Comparison of ENCODE assay signal across 30 cellular contexts in genomic region chr5:146001544-146002185, GRCh38.
DNase-seq lines count a peak whose midpoint lies in the region; ATAC-seq, FAIRE-seq and TF ChIP-seq lines count a peak whose summit lies in the region.
"Had no signal": no experiment of that assay in that cellular context is flagged by ENCODE, and none has a peak within 500 bp of the region (broad histone marks: within the 10 kb centered on the region; RNA-seq: fewer than 3 reads in every experiment).

No MANE protein-coding gene starts in this region.

- in situ Hi-C loops in HepG2 (cut with HindIII; ENCODE audit: extremely low pct_ligation_motif_present, low pct_unique_long_range_greater_than_20kb): no loop called here

- POLR2A ChIA-PET in HepG2 (lab: Yijun Ruan, JAX): no interaction called here

- TF ChIP-seq POLR2A in HepG2 (IDR thresholded peaks at IDR 0.05; ENCODE audit: insufficient read depth in 1 of 2, low read depth in 2 of 2, low read length in 2 of 2): no peak

- H3K27ac ChIP-seq in HepG2 (ENCODE audit: extremely low read length, insufficient read depth, low read length): no peak overlapping the region
- H3K27ac ChIP-seq: GM23248, heart right ventricle, suprapubic skin had no signal

- CTCF ChIA-PET in HepG2 (lab: Yijun Ruan, JAX; ENCODE audit: low intra/inter-chr PET ratio, low total read pairs): no interaction called here

- TF ChIP-seq CTCF in HepG2 (CRISPR knock-in tag; IDR thresholded peaks at IDR 0.05): no peak
- no peak for TF ChIP-seq CTCF in progenitor cell of endocrine pancreas (IDR thresholded peaks at IDR 0.05; ENCODE audit: unreplicated experiment)

- H3K27me3 Mint-ChIP-seq in progenitor cell of endocrine pancreas: no peaks in the 10 kb centered on the region
- H3K27me3 Mint-ChIP-seq: activated B cell treated with CpG ODN at 0.5 μM for 24 hours; activated naive CD4-positive, alpha-beta T cell treated with anti-CD3 and anti-CD28 coated beads, Interleukin-2, amount 10 ng/mL, durations not matched to agents 7 days and 5 days had no signal

- H3K4me2 ChIP-seq in HepG2 (ENCODE audit: low read depth, low read length): no peak overlapping the region

- no peak overlapping the region for H3K27ac Mint-ChIP-seq in progenitor cell of endocrine pancreas
- H3K27ac Mint-ChIP-seq: activated B cell treated with CpG ODN at 0.5 μM for 24 hours; activated naive CD4-positive, alpha-beta T cell treated with anti-CD3 and anti-CD28 coated beads, Interleukin-2, amount 10 ng/mL, durations not matched to agents 7 days and 5 days; activated T-helper 1 cell treated with anti-CD3 and anti-CD28 coated beads, Interleukin-12 subunit alpha, Interleukin-12 subunit beta, Interleukin-2, Interleukin-4 antibody, amounts not matched to agents 30 ng/mL and 10 ng/mL and 1 ng/mL, durations not matched to agents 14 hours and 24 hours and 36 hours; CD14-positive monocyte; IgD-negative memory B cell; memory B cell; T-helper 2 cell treated with Interferon-gamma antibody and Interleukin-4, amounts not matched to agents 5 μg/mL and 100 μg/mL, for 36 hours had no signal

- no peak for TF ChIP-seq RAD21 in HepG2 (CRISPR knock-in tag; IDR thresholded peaks at IDR 0.05)

- H3K9me3 ChIP-seq in HepG2 (ENCODE audit: low read length): no peaks in the 10 kb centered on the region
- H3K9me3 ChIP-seq: heart right ventricle, suprapubic skin had no signal

- no peaks in the 10 kb centered on the region for H4K20me1 ChIP-seq in HepG2 (ENCODE audit: insufficient read depth, low read length)

- H3K4me1 ChIP-seq in HepG2 (ENCODE audit: insufficient read depth, low read length): peaks cover under 1% of the 10 kb centered on the region; the same call in 1 of the 2 replicates
- H3K4me1 ChIP-seq: suprapubic skin had no signal

- H3K27me3 ChIP-seq in HepG2 (ENCODE audit: control insufficient read depth in 1 of 2, insufficient read depth in 2 of 2, low read length in 2 of 2): no peaks in the 10 kb centered on the region
- H3K27me3 ChIP-seq: heart right ventricle, suprapubic skin had no signal

- peaks cover 10% of the 10 kb centered on the region for H3K4me1 Mint-ChIP-seq in progenitor cell of endocrine pancreas (ENCODE audit: low read depth)
- H3K4me1 Mint-ChIP-seq: activated B cell treated with CpG ODN at 0.5 μM for 24 hours; activated naive CD4-positive, alpha-beta T cell treated with anti-CD3 and anti-CD28 coated beads, Interleukin-2, amount 10 ng/mL, durations not matched to agents 7 days and 5 days; IgD-negative memory B cell; memory B cell had no signal

- peaks cover 16% of the 10 kb centered on the region for H3K36me3 Mint-ChIP-seq in progenitor cell of endocrine pancreas (ENCODE audit: insufficient read depth)
- H3K36me3 Mint-ChIP-seq: activated naive CD4-positive, alpha-beta T cell treated with anti-CD3 and anti-CD28 coated beads, Interleukin-2, amount 10 ng/mL, durations not matched to agents 7 days and 5 days; CD14-positive monocyte; IgD-negative memory B cell; memory B cell had no signal

- no peak overlapping the region for H3K9ac ChIP-seq in HepG2 (ENCODE audit: insufficient read depth, low read depth, low read length)
- H3K9ac ChIP-seq: GM23248 had no signal

- H2AFZ ChIP-seq in HepG2 (ENCODE audit: low read length): no peak overlapping the region
- H2AFZ ChIP-seq: GM23248 had no signal

- no peaks in the 10 kb centered on the region for H3K79me2 ChIP-seq in HepG2 (ENCODE audit: insufficient read depth, low read length)

- no peak for FAIRE-seq in HepG2 (lab: Jason Lieb, UNC)
- FAIRE-seq: GM12891 had no signal

- no peak overlapping the region for H3K4me3 Mint-ChIP-seq in progenitor cell of endocrine pancreas (ENCODE audit: low read depth)
- H3K4me3 Mint-ChIP-seq: activated B cell treated with CpG ODN at 0.5 μM for 24 hours; activated naive CD4-positive, alpha-beta T cell treated with anti-CD3 and anti-CD28 coated beads, Interleukin-2, amount 10 ng/mL, durations not matched to agents 7 days and 5 days; activated T-helper 1 cell treated with anti-CD3 and anti-CD28 coated beads, Interleukin-12 subunit alpha, Interleukin-12 subunit beta, Interleukin-2, Interleukin-4 antibody, amounts not matched to agents 30 ng/mL and 10 ng/mL and 1 ng/mL, durations not matched to agents 14 hours and 24 hours and 36 hours; CD14-positive monocyte; IgD-negative memory B cell; memory B cell; T-helper 2 cell treated with Interferon-gamma antibody and Interleukin-4, amounts not matched to agents 5 μg/mL and 100 μg/mL, for 36 hours had no signal

- intact Hi-C loops in HepG2 (cut with micrococcal nuclease; ENCODE audit: unreplicated experiment): no loop called here

- TF ChIP-seq EP300 in HepG2 (IDR thresholded peaks at IDR 0.05; ENCODE audit: low read depth in 2 of 2, low read length in 2 of 2) (no peak), HepG2 (CRISPR knock-in tag; IDR thresholded peaks at IDR 0.05; ENCODE audit: borderline replicate concordance) (no peak)

- BruUV-seq in HepG2 (replicated peaks; lab: Mats Ljungman, UMichigan): no TSS peak

- H3K36me3 ChIP-seq in HepG2 (replicated peaks in 1 of 2; ENCODE audit: control insufficient read depth in 1 of 2, insufficient read depth in 2 of 2, low read length in 2 of 2): peaks cover 2 to 6% of the 10 kb centered on the region in 2 experiments; a peak in 4 of 5 replicates
- H3K36me3 ChIP-seq: heart right ventricle had no signal

- no peak overlapping the region for H3K4me3 ChIP-seq in HepG2 (replicated peaks in 1 of 3; ENCODE audit: insufficient read depth in 1 of 3, low read depth in 2 of 3, low read length in 3 of 3)
- H3K4me3 ChIP-seq: GM23248, heart right ventricle, suprapubic skin had no signal

- 93% methylated on average over 4 of the region's 4 CpGs for WGBS in HepG2 (ENCODE audit: low lambda C conversion rate)

- peak; percentile 45 for DNase-seq in DMS53 (lab: John Stamatoyannopoulos, UW)
- peak; percentile 53 for DNase-seq in NCI-H226
- DNase-seq in astrocyte of the hippocampus (ENCODE audit: low read depth, low spot score): peak; percentile 31
- DNase-seq in HepG2 (ENCODE audit: low spot score): no peak
- DNase-seq in activated CD4-positive, CD25-positive, alpha-beta regulatory T cell treated with anti-CD3 and anti-CD28 coated beads, Interleukin-2, amount 50 U/mL, for 72 hours: no peak
- no peak for DNase-seq in progenitor cell of endocrine pancreas (ENCODE audit: low spot score, unreplicated experiment)
- DNase-seq: activated B cell treated with CpG ODN at 0.5 μM for 24 hours; activated CD4-positive, alpha-beta T cell treated with anti-CD3 and anti-CD28 coated beads, Interleukin-2, amount 50 U/mL, for 48 hours; activated CD8-positive, alpha-beta memory T cell treated with anti-CD3 and anti-CD28 coated beads, Interleukin-2, amount 50 U/mL, for 4 hours; activated naive CD4-positive, alpha-beta T cell treated with anti-CD3 and anti-CD28 coated beads, Interleukin-2, amount 10 ng/mL, durations not matched to agents 7 days and 5 days; amniotic stem cell; erythroblast; foreskin fibroblast; GM23248; heart right ventricle; NCI-H1105 treated with DMSO at 0.1 percent for 48 hours; NCI-H2029; NCI-H345; NCI-H774; stimulated activated naive CD4-positive, alpha-beta T cell had no signal

- ATAC-seq in HepG2 (no peak), GM18868 (IDR thresholded peaks at IDR 0.05; ENCODE audit: unreplicated experiment) (no peak), GM18520 (IDR thresholded peaks at IDR 0.05; ENCODE audit: unreplicated experiment) (no peak)
- ATAC-seq: heart right ventricle, sciatic nerve had no signal

- no peaks in the 10 kb centered on the region for H3K9me3 Mint-ChIP-seq in progenitor cell of endocrine pancreas (ENCODE audit: low read depth)
- H3K9me3 Mint-ChIP-seq: activated B cell treated with CpG ODN at 0.5 μM for 24 hours; activated naive CD4-positive, alpha-beta T cell treated with anti-CD3 and anti-CD28 coated beads, Interleukin-2, amount 10 ng/mL, durations not matched to agents 7 days and 5 days; activated T-helper 1 cell treated with anti-CD3 and anti-CD28 coated beads, Interleukin-12 subunit alpha, Interleukin-12 subunit beta, Interleukin-2, Interleukin-4 antibody, amounts not matched to agents 30 ng/mL and 10 ng/mL and 1 ng/mL, durations not matched to agents 14 hours and 24 hours and 36 hours; memory B cell; T-helper 2 cell treated with Interferon-gamma antibody and Interleukin-4, amounts not matched to agents 5 μg/mL and 100 μg/mL, for 36 hours had no signal

TF ChIP-seq in HepG2, 621 proteins besides CTCF, POLR2A, EP300 and RAD21:
- peak; percentile 66 to 70 for TF ChIP-seq MAFK (conservative IDR thresholded peaks at IDR 0.05 in 1 of 2, IDR thresholded peaks at IDR 0.05 in 1 of 2; ENCODE audit: low read length in 2 of 2)
- TF ChIP-seq DNMT1 (CRISPR knock-in tag; IDR thresholded peaks at IDR 0.05): no peak
- no peak for TF ChIP-seq ZNF878 (CRISPR knock-in tag; IDR thresholded peaks at IDR 0.05)
- TF ChIP-seq, protein P1, sequence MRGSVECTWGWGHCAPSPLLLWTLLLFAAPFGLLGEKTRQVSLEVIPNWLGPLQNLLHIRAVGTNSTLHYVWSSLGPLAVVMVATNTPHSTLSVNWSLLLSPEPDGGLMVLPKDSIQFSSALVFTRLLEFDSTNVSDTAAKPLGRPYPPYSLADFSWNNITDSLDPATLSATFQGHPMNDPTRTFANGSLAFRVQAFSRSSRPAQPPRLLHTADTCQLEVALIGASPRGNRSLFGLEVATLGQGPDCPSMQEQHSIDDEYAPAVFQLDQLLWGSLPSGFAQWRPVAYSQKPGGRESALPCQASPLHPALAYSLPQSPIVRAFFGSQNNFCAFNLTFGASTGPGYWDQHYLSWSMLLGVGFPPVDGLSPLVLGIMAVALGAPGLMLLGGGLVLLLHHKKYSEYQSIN (CRISPR knock-in tag; IDR thresholded peaks at IDR 0.05; ENCODE audit: borderline replicate concordance): no peak
- TF ChIP-seq ZNF788 (CRISPR knock-in tag; IDR thresholded peaks at IDR 0.05; ENCODE audit: borderline replicate concordance): no peak
- TF ChIP-seq MAFF (IDR thresholded peaks at IDR 0.05; ENCODE audit: low read depth, low read length): peak; percentile 47
- peak; percentile 89 for TF ChIP-seq NFE2L2 (IDR thresholded peaks at IDR 0.05; ENCODE audit: low read length)

Comparison
In these comparisons a context has a peak if more than half of its experiments do, and no peak if none do; other contexts are left out.
1. DNase-seq: peak in DMS53 (single experiment), NCI-H226 (single experiment) and astrocyte of the hippocampus (single experiment); none in HepG2 (single experiment), activated CD4-positive, CD25-positive, alpha-beta regulatory T cell treated with anti-CD3 and anti-CD28 coated beads, Interleukin-2, amount 50 U/mL, for 72 hours (single experiment) and progenitor cell of endocrine pancreas (single experiment).